8 cellular contexts compared by ENCODE assay signal in genomic region chr5:180072256-180072548, GRCh38. TPM values are rescaled to one million over a fixed set of nuclear protein-coding genes. Genes with fewer than 3 reads are reported as not detected.
DNase-seq lines count a peak whose midpoint lies in the region; ATAC-seq and TF ChIP-seq lines count a peak whose summit lies in the region.

No MANE protein-coding gene starts in this region.

- TF ChIP-seq POLR2A in heart left ventricle (IDR thresholded peaks at IDR 0.05) = no peak

- H3K27ac ChIP-seq in heart left ventricle (peak overlapping the region in 11 of 12 donors; percentile 91 to 100 (median 98)), right cardiac atrium (ENCODE audit: low read length) (no peak overlapping the region), upper lobe of right lung (peak overlapping the region; percentile 93)

- no peak for ATAC-seq in heart left ventricle
- no peak for ATAC-seq in right cardiac atrium
- peak; percentile 3 to 8 for ATAC-seq in naive thymus-derived CD8-positive, alpha-beta T cell
- ATAC-seq in upper lobe of right lung = no peak
- no peak for ATAC-seq in HG03175 (IDR thresholded peaks at IDR 0.05; ENCODE audit: unreplicated experiment)
- no peak for ATAC-seq in HG02970 (IDR thresholded peaks at IDR 0.05; ENCODE audit: low FRiP score, unreplicated experiment)

- H3K36me3 Mint-ChIP-seq in MCF 10A (ENCODE audit: insufficient read depth, unreplicated experiment) = no peaks in the 10 kb centered on the region
- H3K36me3 Mint-ChIP-seq in naive thymus-derived CD8-positive, alpha-beta T cell = no peaks in the 10 kb centered on the region

- DNase-seq in heart left ventricle = no peak
- DNase-seq in right cardiac atrium = no peak
- no peak for DNase-seq in MCF 10A (ENCODE audit: unreplicated experiment)
- no peak for DNase-seq in naive thymus-derived CD8-positive, alpha-beta T cell
- no peak for DNase-seq in upper lobe of right lung
- no peak for DNase-seq in foreskin fibroblast

- H3K4me1 ChIP-seq in heart left ventricle (peaks cover 0 to 38% (median 15%) of the 10 kb centered on the region in 12 donors), right cardiac atrium (ENCODE audit: control insufficient read depth, insufficient read depth, low read length) (peaks cover 5% of the 10 kb centered on the region), upper lobe of right lung (peaks cover 14% of the 10 kb centered on the region)

- no peak overlapping the region for H3K27ac Mint-ChIP-seq in MCF 10A (ENCODE audit: low read depth, unreplicated experiment)
- peak overlapping the region; percentile 78 to 94 (median 92) for H3K27ac Mint-ChIP-seq in naive thymus-derived CD8-positive, alpha-beta T cell

- WGBS in heart left ventricle, 4 donors = 13 to 17% (median 15%) methylated on average over 14 of the region's 14 CpGs
- 14% methylated on average over 14 of the region's 14 CpGs for WGBS in right cardiac atrium

- H3K9me3 ChIP-seq in heart left ventricle (peaks cover 0 to 6% (median 0%) of the 10 kb centered on the region in 12 donors), right cardiac atrium (ENCODE audit: control insufficient read depth, low read length) (no peaks in the 10 kb centered on the region), upper lobe of right lung (no peaks in the 10 kb centered on the region)

- no peaks in the 10 kb centered on the region for H3K27me3 Mint-ChIP-seq in MCF 10A (ENCODE audit: insufficient read depth, unreplicated experiment)
- H3K27me3 Mint-ChIP-seq in naive thymus-derived CD8-positive, alpha-beta T cell = peaks cover 0 to 2% (median 0%) of the 10 kb centered on the region in 5 donors

- H3K27me3 ChIP-seq in heart left ventricle (no peaks in the 10 kb centered on the region), right cardiac atrium (ENCODE audit: control insufficient read depth, insufficient read depth) (no peaks in the 10 kb centered on the region), upper lobe of right lung (no peaks in the 10 kb centered on the region)

- H3K4me3 ChIP-seq in heart left ventricle = peak overlapping the region in 11 of 12 donors; percentile 75 to 99 (median 90)
- H3K4me3 ChIP-seq in right cardiac atrium (ENCODE audit: low read length) = no peak overlapping the region
- peak overlapping the region; percentile 92 for H3K4me3 ChIP-seq in upper lobe of right lung
- H3K4me3 ChIP-seq in foreskin fibroblast (ENCODE audit: low read depth in 1 of 2, low read length in 2 of 2) = peak overlapping the region in 1 of 2 donors; percentile 68

- BruUV-seq in MCF 10A (replicated peaks; lab: Mats Ljungman, UMichigan) = no TSS peak

- intact Hi-C loops in heart left ventricle (cut with DNase I) (loop anchor here in 3 of 10 donors (5.0 to 10.0 kb wide), 3 partner anchors 67 to 167 kb away; partner anchors contain the start of gene TBC1D9B (in 2 of the 3)), right cardiac atrium (cut with DNase I) (loop anchor here in 1 of 4 donors (10.0 kb wide), 1 partner anchor 87 kb away; no protein-coding TSS in a partner anchor), MCF 10A (cut with micrococcal nuclease) (loop anchor here (5.0 to 10.0 kb wide), 2 partner anchors 165 to 447 kb away; partner anchors contain the start of genes HNRNPH1 and TBC1D9B), upper lobe of right lung (cut with DNase I) (no loop called here)

- H3K36me3 ChIP-seq in heart left ventricle (no peaks in the 10 kb centered on the region), upper lobe of right lung (no peaks in the 10 kb centered on the region)

- peaks cover 20% of the 10 kb centered on the region for H3K4me1 Mint-ChIP-seq in MCF 10A (ENCODE audit: insufficient read depth, unreplicated experiment)
- H3K4me1 Mint-ChIP-seq in naive thymus-derived CD8-positive, alpha-beta T cell = peaks cover 17 to 43% (median 37%) of the 10 kb centered on the region in 4 donors

- CTCF ChIA-PET in MCF 10A (lab: Yijun Ruan, JAX) = no interaction called here

- peak overlapping the region; percentile 95 for H3K4me3 Mint-ChIP-seq in MCF 10A (ENCODE audit: unreplicated experiment)
- H3K4me3 Mint-ChIP-seq in naive thymus-derived CD8-positive, alpha-beta T cell = peak overlapping the region; percentile 77 to 89 (median 87)

- POLR2A ChIA-PET in MCF 10A (lab: Yijun Ruan, JAX) = interaction anchor here (0.6 kb wide), 1 partner anchor 825 kb away, joined by 5 read pairs; no protein-coding TSS in a partner anchor
- POLR2A ChIA-PET in naive thymus-derived CD8-positive, alpha-beta T cell (lab: Charles Lee) = interaction anchor here (1.2 to 1.5 kb wide), 2 partner anchors 14 to 522 kb away, joined by 3 to 6 read pairs; partner anchors contain the start of gene RUFY1

- H3K9me3 Mint-ChIP-seq in MCF 10A (ENCODE audit: unreplicated experiment) = peaks cover 8% of the 10 kb centered on the region
- no peaks in the 10 kb centered on the region for H3K9me3 Mint-ChIP-seq in naive thymus-derived CD8-positive, alpha-beta T cell

- TF ChIP-seq CTCF in heart left ventricle (IDR thresholded peaks at IDR 0.05) (no peak), MCF 10A (IDR thresholded peaks at IDR 0.05; ENCODE audit: unreplicated experiment) (no peak), upper lobe of right lung (IDR thresholded peaks at IDR 0.05) (no peak), foreskin fibroblast (IDR thresholded peaks at IDR 0.05; ENCODE audit: low read depth, low read length) (no peak)

RNA-seq across cellular contexts. Expression of gene RNF130, which starts 0.6 kb away (rescaled TPM):
- total RNA-seq in heart left ventricle (10 to 100 TPM; 34.4 to 76.2 (median 40.5) TPM), right cardiac atrium (10 to 100 TPM; 42.7 to 51.6 (median 48.4) TPM), MCF 10A (2022) (31.8 and 34.0 TPM in 2 replicates), upper lobe of right lung (109 TPM)
- polyA plus RNA-seq in heart left ventricle (10 to 100 TPM; 26.3 to 32.3 TPM), right cardiac atrium (40.8 TPM)
- 10 to 100 TPM; 22.6 to 24.2 TPM for total RNA-seq in naive thymus-derived CD8-positive, alpha-beta T cell
- polyA plus RNA-seq in naive thymus-derived CD8-positive, alpha-beta T cell = 10 to 100 TPM; 17.8 to 23.2 (median 22.5) TPM

Comparison
In these comparisons a context has a peak if more than half of its experiments do, and no peak if none do; other contexts are left out.
1. ATAC-seq: peak in naive thymus-derived CD8-positive, alpha-beta T cell (2 of 2); none in heart left ventricle (0 of 4), right cardiac atrium (0 of 2), upper lobe of right lung (single experiment), HG03175 (single experiment) and HG02970 (single experiment).